In genomic region chr1:25036117-25036546, GRCh38 we compare ENCODE assay signal across 19 cellular contexts.
DNase-seq lines count a peak whose midpoint lies in the region; ATAC-seq and TF ChIP-seq lines count a peak whose summit lies in the region.
"Had no signal": no experiment of that assay in that cellular context is flagged by ENCODE, and none has a peak within 500 bp of the region (broad histone marks: within the 10 kb centered on the region; RNA-seq: fewer than 3 reads in every experiment).

No MANE protein-coding gene starts in this region.

- peaks cover 3% of the 10 kb centered on the region for H3K36me3 Mint-ChIP-seq in activated CD8-positive, alpha-beta memory T cell treated with anti-CD3 and anti-CD28 coated beads, Interleukin-2, amount 10 ng/mL, durations not matched to agents 7 days and 5 days
- no peaks in the 10 kb centered on the region for H3K36me3 Mint-ChIP-seq in H9 (ENCODE audit: insufficient read depth in 1 of 3, low read depth in 3 of 3)
- peaks cover 7% of the 10 kb centered on the region for H3K36me3 Mint-ChIP-seq in central memory CD8-positive, alpha-beta T cell (ENCODE audit: insufficient read depth)
- peaks cover 26% of the 10 kb centered on the region for H3K36me3 Mint-ChIP-seq in stimulated activated effector memory CD8-positive, alpha-beta T cell treated with anti-CD3 and anti-CD28 coated beads, Interleukin-12 subunit alpha, Interleukin-12 subunit beta, amount 100 ng/mL, for 72 hours

- H3K4me1 Mint-ChIP-seq in activated CD8-positive, alpha-beta memory T cell treated with anti-CD3 and anti-CD28 coated beads, Interleukin-2, amount 10 ng/mL, durations not matched to agents 7 days and 5 days: peaks cover 21% of the 10 kb centered on the region
- H3K4me1 Mint-ChIP-seq in H9: no peaks in the 10 kb centered on the region; a peak in 2 of 4 replicates
- peaks cover 38% of the 10 kb centered on the region for H3K4me1 Mint-ChIP-seq in central memory CD8-positive, alpha-beta T cell
- peaks cover 31% of the 10 kb centered on the region for H3K4me1 Mint-ChIP-seq in stimulated activated effector memory CD8-positive, alpha-beta T cell treated with anti-CD3 and anti-CD28 coated beads, Interleukin-12 subunit alpha, Interleukin-12 subunit beta, amount 100 ng/mL, for 72 hours

- H4K8ac ChIP-seq in H9 (replicated peaks; ENCODE audit: insufficient read length, low read depth, low read length): no peak overlapping the region

- no peak overlapping the region for H3T11ph ChIP-seq in H9 (ENCODE audit: low read length)

- no peaks in the 10 kb centered on the region for H3K79me2 ChIP-seq in H9 (ENCODE audit: insufficient read depth, low read length)

- H2BK120ac ChIP-seq in H9 (ENCODE audit: low read depth, low read length, poor library complexity, severe bottlenecking): no peak overlapping the region

- H3K4me1 ChIP-seq in H9 (ENCODE audit: insufficient read depth, low read length): no peaks in the 10 kb centered on the region

- H3K4me3 Mint-ChIP-seq in activated CD8-positive, alpha-beta memory T cell treated with anti-CD3 and anti-CD28 coated beads, Interleukin-2, amount 10 ng/mL, durations not matched to agents 7 days and 5 days: no peak overlapping the region
- no peak overlapping the region for H3K4me3 Mint-ChIP-seq in H9
- H3K4me3 Mint-ChIP-seq in central memory CD8-positive, alpha-beta T cell: no peak overlapping the region
- no peak overlapping the region for H3K4me3 Mint-ChIP-seq in stimulated activated effector memory CD8-positive, alpha-beta T cell treated with anti-CD3 and anti-CD28 coated beads, Interleukin-12 subunit alpha, Interleukin-12 subunit beta, amount 100 ng/mL, for 72 hours

- no peak overlapping the region for H2BK15ac ChIP-seq in H9 (ENCODE audit: low read depth, low read length)

- no peaks in the 10 kb centered on the region for H3K27me3 ChIP-seq in H9 (ENCODE audit: insufficient read depth, low read length)

- H3K56ac ChIP-seq in H9 (ENCODE audit: insufficient read length, low read depth, low read length): peak overlapping the region; percentile 22

- H3K27ac ChIP-seq in H9 (ENCODE audit: insufficient read length, low read depth, low read length): no peak overlapping the region

- no peak overlapping the region for H3K18ac ChIP-seq in H9 (ENCODE audit: insufficient read length, low read depth, low read length)

- WGBS in H9 (ENCODE audit: extremely low coverage, insufficient read length, low lambda C conversion rate): no CpG with 5 or more reads among the region's 3 CpGs

- DNase-seq in activated CD8-positive, alpha-beta memory T cell treated with anti-CD3 and anti-CD28 coated beads, Interleukin-2, amount 10 ng/mL, durations not matched to agents 7 days and 5 days: peak; percentile 67
- DNase-seq in activated CD8-positive, alpha-beta memory T cell treated with anti-CD3 and anti-CD28 coated beads, Interleukin-2, amount 50 U/mL, for 48 hours: no peak
- no peak for DNase-seq in H9
- DNase-seq in central memory CD8-positive, alpha-beta T cell (ENCODE audit: low spot score in 2 of 2): peak in 1 of 2 donors; percentile 53
- no peak for DNase-seq in stimulated activated effector memory CD8-positive, alpha-beta T cell treated with anti-CD3 and anti-CD28 coated beads, Interleukin-12 subunit alpha, Interleukin-12 subunit beta, amount 100 ng/mL, for 72 hours (ENCODE audit: low spot score in 2 of 2)
- DNase-seq in HuH-7.5 (ENCODE audit: low spot score): no peak
- DNase-seq: DMS79, HCEC 1CT, KG1, NCI-H1105, NCI-H146, NCI-H2029, NCI-H2227 treated with DMSO at 0.1 percent for 48 hours, NCI-H510A treated with DMSO at 0.1 percent for 48 hours, NCI-H748 treated with DMSO at 0.1 percent for 48 hours, SIG-M5, SK-N-SH had no signal

- no peak overlapping the region for H2AFZ ChIP-seq in H9 (ENCODE audit: low read length)

- H3K9me3 ChIP-seq in H9 (ENCODE audit: control insufficient read depth, low read depth, low read length): no peaks in the 10 kb centered on the region
- H3K9me3 ChIP-seq: SK-N-SH had no signal

- no peak overlapping the region for H3K14ac ChIP-seq in H9 (ENCODE audit: insufficient read depth, low read length)

- H3K79me1 ChIP-seq in H9 (ENCODE audit: insufficient read depth, low read depth, low read length, poor library complexity, severe bottlenecking): no peaks in the 10 kb centered on the region

- H4K91ac ChIP-seq in H9 (ENCODE audit: insufficient read length, low read depth, low read length): no peak overlapping the region

- no peak overlapping the region for H4K5ac ChIP-seq in H9 (ENCODE audit: insufficient read length, low read depth, low read length)

- no peak overlapping the region for H3K27ac Mint-ChIP-seq in activated CD8-positive, alpha-beta memory T cell treated with anti-CD3 and anti-CD28 coated beads, Interleukin-2, amount 10 ng/mL, durations not matched to agents 7 days and 5 days
- no peak overlapping the region for H3K27ac Mint-ChIP-seq in H9
- no peak overlapping the region for H3K27ac Mint-ChIP-seq in central memory CD8-positive, alpha-beta T cell (ENCODE audit: low read depth)
- H3K27ac Mint-ChIP-seq in stimulated activated effector memory CD8-positive, alpha-beta T cell treated with anti-CD3 and anti-CD28 coated beads, Interleukin-12 subunit alpha, Interleukin-12 subunit beta, amount 100 ng/mL, for 72 hours: no peak overlapping the region

- no peak overlapping the region for H2BK5ac ChIP-seq in H9 (ENCODE audit: insufficient read length, low read length)

- ATAC-seq in activated CD8-positive, alpha-beta memory T cell treated with anti-CD3 and anti-CD28 coated beads, Interleukin-2, amount 10 ng/mL, durations not matched to agents 7 days and 5 days: no peak
- peak; percentile 35 for ATAC-seq in central memory CD8-positive, alpha-beta T cell (replicated peaks; ENCODE audit: extremely low read depth, poor library complexity, severe bottlenecking)
- ATAC-seq in stimulated activated effector memory CD8-positive, alpha-beta T cell treated with anti-CD3 and anti-CD28 coated beads, Interleukin-12 subunit alpha, Interleukin-12 subunit beta, amount 100 ng/mL, for 72 hours: peak; percentile 11
- ATAC-seq in HG03442 (IDR thresholded peaks at IDR 0.05; ENCODE audit: unreplicated experiment) (no peak), HG03196 (IDR thresholded peaks at IDR 0.05; ENCODE audit: unreplicated experiment) (no peak)

- H2BK20ac ChIP-seq in H9 (ENCODE audit: low read depth, low read length, poor library complexity, severe bottlenecking): no peak overlapping the region

- no peaks in the 10 kb centered on the region for H3K9me3 Mint-ChIP-seq in activated CD8-positive, alpha-beta memory T cell treated with anti-CD3 and anti-CD28 coated beads, Interleukin-2, amount 10 ng/mL, durations not matched to agents 7 days and 5 days (ENCODE audit: low read depth)
- H3K9me3 Mint-ChIP-seq in H9: no peaks in the 10 kb centered on the region
- no peaks in the 10 kb centered on the region for H3K9me3 Mint-ChIP-seq in central memory CD8-positive, alpha-beta T cell
- no peaks in the 10 kb centered on the region for H3K9me3 Mint-ChIP-seq in stimulated activated effector memory CD8-positive, alpha-beta T cell treated with anti-CD3 and anti-CD28 coated beads, Interleukin-12 subunit alpha, Interleukin-12 subunit beta, amount 100 ng/mL, for 72 hours

- peaks cover 11% of the 10 kb centered on the region for H3K27me3 Mint-ChIP-seq in activated CD8-positive, alpha-beta memory T cell treated with anti-CD3 and anti-CD28 coated beads, Interleukin-2, amount 10 ng/mL, durations not matched to agents 7 days and 5 days
- no peaks in the 10 kb centered on the region; the same call in 1 of the 2 replicates for H3K27me3 Mint-ChIP-seq in H9 (ENCODE audit: low read depth)
- H3K27me3 Mint-ChIP-seq in central memory CD8-positive, alpha-beta T cell: no peaks in the 10 kb centered on the region

- no peak overlapping the region for H2BK12ac ChIP-seq in H9 (ENCODE audit: insufficient read length, low read depth, low read length)

- no peak overlapping the region for H3K4ac ChIP-seq in H9 (ENCODE audit: low read depth, low read length)

- H3K23ac ChIP-seq in H9 (ENCODE audit: insufficient read length, low read depth, low read length): no peak overlapping the region

- CTCF ChIA-PET in activated CD8-positive, alpha-beta memory T cell treated with anti-CD3 and anti-CD28 coated beads, Interleukin-2, amount 10 ng/mL, durations not matched to agents 7 days and 5 days (lab: Charles Lee): interaction anchor here (1.0 to 10.4 kb wide), 30 partner anchors 8 to 189 kb away, joined by 3 to 338 read pairs (median 8); partner anchors contain the start of gene RUNX3

- H3K9ac ChIP-seq in H9 (ENCODE audit: extremely low read depth, insufficient read length, low read length): no peak overlapping the region
- H3K9ac ChIP-seq: SK-N-SH had no signal

- no peaks in the 10 kb centered on the region for H3K23me2 ChIP-seq in H9 (ENCODE audit: insufficient read length, low read depth, low read length, poor library complexity, severe bottlenecking)

- H3K4me2 ChIP-seq in H9 (ENCODE audit: insufficient read depth, insufficient read length, low read length): no peak overlapping the region
- H3K4me2 ChIP-seq: SK-N-SH had no signal

- no peak for TF ChIP-seq CTCF in H9 (conservative IDR thresholded peaks at IDR 0.05)

- H2AK5ac ChIP-seq in H9 (ENCODE audit: insufficient read length, low read length): no peak overlapping the region

- H4K20me1 ChIP-seq in H9 (ENCODE audit: control insufficient read depth, insufficient read depth, insufficient read length): no peaks in the 10 kb centered on the region

Comparison
In these comparisons a context has a peak if more than half of its experiments do, and no peak if none do; other contexts are left out.
1. ATAC-seq: peak in central memory CD8-positive, alpha-beta T cell (single experiment) and stimulated activated effector memory CD8-positive, alpha-beta T cell treated with anti-CD3 and anti-CD28 coated beads, Interleukin-12 subunit alpha, Interleukin-12 subunit beta, amount 100 ng/mL, for 72 hours (single experiment); none in activated CD8-positive, alpha-beta memory T cell treated with anti-CD3 and anti-CD28 coated beads, Interleukin-2, amount 10 ng/mL, durations not matched to agents 7 days and 5 days (single experiment), HG03442 (single experiment) and HG03196 (single experiment).